19 cellular contexts compared by ENCODE assay signal in the genomic region with DNA sequence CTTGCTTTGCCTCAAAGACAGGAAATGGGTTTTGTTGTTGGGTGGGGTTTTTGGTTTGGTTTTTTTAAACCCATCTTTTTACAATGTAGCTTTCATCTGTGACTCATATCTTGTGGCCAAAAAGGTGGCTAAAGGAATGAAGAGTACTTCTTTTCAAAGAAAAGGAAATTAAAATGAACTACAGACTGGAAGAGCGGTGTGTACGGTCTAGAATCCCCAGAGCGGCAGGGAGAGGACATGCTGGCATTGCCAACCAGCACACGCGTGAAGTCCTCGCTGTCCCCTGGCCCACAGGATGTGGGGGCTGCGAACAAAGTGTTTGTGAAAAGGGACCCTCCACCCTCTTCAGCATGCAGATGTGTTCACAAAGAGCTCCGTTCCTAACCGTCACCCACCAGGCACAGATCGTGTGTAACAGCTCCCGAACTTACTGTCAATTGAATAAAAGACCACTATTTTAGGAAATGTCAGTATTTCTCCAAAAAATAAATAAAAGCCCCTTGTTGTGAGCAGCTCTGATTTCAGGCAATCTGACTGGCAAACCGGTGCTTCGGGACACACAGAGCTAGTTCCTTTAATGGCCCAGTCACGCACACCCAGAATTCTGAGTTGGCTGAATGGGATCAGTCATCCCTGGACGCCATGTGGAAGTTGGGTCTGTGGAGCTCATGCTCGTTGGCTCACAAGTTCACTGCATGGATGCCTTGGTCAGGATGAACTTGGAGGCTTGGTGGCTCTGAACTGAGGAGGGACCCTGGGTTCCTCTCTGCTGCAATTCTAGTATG.
DNase-seq lines count a peak whose midpoint lies in the region; ATAC-seq and FAIRE-seq lines count a peak whose summit lies in the region.
"Had no signal": no experiment of that assay in that cellular context is flagged by ENCODE, and none has a peak within 500 bp of the region (broad histone marks: within the 10 kb centered on the region; RNA-seq: fewer than 3 reads in every experiment).

No MANE protein-coding gene starts in this region.

- H3K27me3 ChIP-seq in SJCRH30, result peaks cover 19% of the 10 kb centered on the region
- H3K27me3 ChIP-seq: uterus had no signal

- H3K36me3 ChIP-seq in SJCRH30, result no peaks in the 10 kb centered on the region
- H3K36me3 ChIP-seq: gastroesophageal sphincter, uterus had no signal

- no peak for FAIRE-seq in RCC 7860 (lab: Jason Lieb, UNC)
- FAIRE-seq: bronchial epithelial cell had no signal

- peak; percentile 78 to 87 (median 86) for ATAC-seq in T-cell (replicated peaks in 1 of 4)
- peak; percentile 74 for ATAC-seq in activated naive CD8-positive, alpha-beta T cell treated with anti-CD3 and anti-CD28 coated beads, Interleukin-2, amount 10 ng/mL, durations not matched to agents 7 days and 5 days (ENCODE audit: low read depth)
- no peak for ATAC-seq in GM21717 (IDR thresholded peaks at IDR 0.05; ENCODE audit: unreplicated experiment)
- ATAC-seq: gastroesophageal sphincter, left lobe of liver, mucosa of descending colon, right cardiac atrium had no signal

- H3K27ac ChIP-seq in SJCRH30, result no peak overlapping the region
- H3K27ac ChIP-seq: gastroesophageal sphincter, uterus had no signal

- no peak overlapping the region for H3K4me3 ChIP-seq in SJCRH30
- H3K4me3 ChIP-seq: gastroesophageal sphincter, mucosa of descending colon, uterus had no signal

- H3K27ac Mint-ChIP-seq in T-cell, result no peak overlapping the region
- H3K27ac Mint-ChIP-seq in activated naive CD8-positive, alpha-beta T cell treated with anti-CD3 and anti-CD28 coated beads, Interleukin-2, amount 10 ng/mL, durations not matched to agents 7 days and 5 days, result peak overlapping the region; percentile 84
- H3K27ac Mint-ChIP-seq in stimulated activated naive CD8-positive, alpha-beta T cell treated with anti-CD3 and anti-CD28 coated beads, Interleukin-15, Interleukin-2, amounts not matched to agents 100 ng/mL and 50 ng/mL, for 24 hours, result peak overlapping the region; percentile 59

- H3K36me3 Mint-ChIP-seq in T-cell, result no peaks in the 10 kb centered on the region
- no peaks in the 10 kb centered on the region for H3K36me3 Mint-ChIP-seq in activated naive CD8-positive, alpha-beta T cell treated with anti-CD3 and anti-CD28 coated beads, Interleukin-2, amount 10 ng/mL, durations not matched to agents 7 days and 5 days
- no peaks in the 10 kb centered on the region for H3K36me3 Mint-ChIP-seq in stimulated activated naive CD8-positive, alpha-beta T cell treated with anti-CD3 and anti-CD28 coated beads, Interleukin-15, Interleukin-2, amounts not matched to agents 100 ng/mL and 50 ng/mL, for 24 hours (ENCODE audit: low read depth)
- H3K36me3 Mint-ChIP-seq: IgD-negative memory B cell had no signal

- DNase-seq in activated T-cell treated with anti-CD3 and anti-CD28 coated beads, Interleukin-2, amount 50 U/mL, for 1 hour, result peak; percentile 34
- no peak for DNase-seq in activated T-cell treated with anti-CD3 and anti-CD28 coated beads for 4 hours
- DNase-seq in T-cell, result peak in 12 of 34 experiments; percentile 3 to 32 (median 10)
- DNase-seq in activated naive CD8-positive, alpha-beta T cell treated with anti-CD3 and anti-CD28 coated beads, Interleukin-2, amount 10 ng/mL, durations not matched to agents 7 days and 5 days, result peak; percentile 44
- no peak for DNase-seq in RCC 7860 (ENCODE audit: low spot score)
- no peak for DNase-seq in SJCRH30
- DNase-seq: ACHN, mucosa of descending colon, NCI-H2029 treated with DMSO at 0.1 percent for 48 hours, NCI-H510A, nucleus accumbens, right cardiac atrium, uterus had no signal

- no peaks in the 10 kb centered on the region for H3K4me1 ChIP-seq in SJCRH30
- H3K4me1 ChIP-seq: gastroesophageal sphincter, uterus had no signal

- no peaks in the 10 kb centered on the region for H3K9me3 Mint-ChIP-seq in T-cell
- no peaks in the 10 kb centered on the region for H3K9me3 Mint-ChIP-seq in activated naive CD8-positive, alpha-beta T cell treated with anti-CD3 and anti-CD28 coated beads, Interleukin-2, amount 10 ng/mL, durations not matched to agents 7 days and 5 days
- H3K9me3 Mint-ChIP-seq in stimulated activated naive CD8-positive, alpha-beta T cell treated with anti-CD3 and anti-CD28 coated beads, Interleukin-15, Interleukin-2, amounts not matched to agents 100 ng/mL and 50 ng/mL, for 24 hours, result no peaks in the 10 kb centered on the region
- H3K9me3 Mint-ChIP-seq: IgD-negative memory B cell had no signal

- H3K4me1 Mint-ChIP-seq in T-cell, result peaks cover 18 to 22% (median 22%) of the 10 kb centered on the region in 3 donors
- H3K4me1 Mint-ChIP-seq in activated naive CD8-positive, alpha-beta T cell treated with anti-CD3 and anti-CD28 coated beads, Interleukin-2, amount 10 ng/mL, durations not matched to agents 7 days and 5 days, result peaks cover 27% of the 10 kb centered on the region
- no peaks in the 10 kb centered on the region for H3K4me1 Mint-ChIP-seq in stimulated activated naive CD8-positive, alpha-beta T cell treated with anti-CD3 and anti-CD28 coated beads, Interleukin-15, Interleukin-2, amounts not matched to agents 100 ng/mL and 50 ng/mL, for 24 hours (ENCODE audit: low read depth)
- H3K4me1 Mint-ChIP-seq: IgD-negative memory B cell had no signal

- POLR2A ChIA-PET in T-cell (lab: Charles Lee), result no interaction called here
- POLR2A ChIA-PET in activated naive CD8-positive, alpha-beta T cell treated with anti-CD3 and anti-CD28 coated beads, Interleukin-2, amount 10 ng/mL, durations not matched to agents 7 days and 5 days (lab: Charles Lee), result interaction anchor here (0.5 to 1.3 kb wide), 2 partner anchors 21 to 1512 kb away, joined by 3 to 4 read pairs; no protein-coding TSS in a partner anchor

- no peaks in the 10 kb centered on the region for H3K9me3 ChIP-seq in SJCRH30 (replicated peaks)
- H3K9me3 ChIP-seq: gastroesophageal sphincter, mucosa of descending colon, uterus had no signal

- peaks cover 0 to 4% of the 10 kb centered on the region in 2 donors for H3K27me3 Mint-ChIP-seq in T-cell
- peaks cover 17% of the 10 kb centered on the region for H3K27me3 Mint-ChIP-seq in activated naive CD8-positive, alpha-beta T cell treated with anti-CD3 and anti-CD28 coated beads, Interleukin-2, amount 10 ng/mL, durations not matched to agents 7 days and 5 days
- H3K27me3 Mint-ChIP-seq in stimulated activated naive CD8-positive, alpha-beta T cell treated with anti-CD3 and anti-CD28 coated beads, Interleukin-15, Interleukin-2, amounts not matched to agents 100 ng/mL and 50 ng/mL, for 24 hours, result no peaks in the 10 kb centered on the region

- peak overlapping the region in 2 of 3 donors; percentile 67 to 77 for H3K4me3 Mint-ChIP-seq in T-cell
- H3K4me3 Mint-ChIP-seq in activated naive CD8-positive, alpha-beta T cell treated with anti-CD3 and anti-CD28 coated beads, Interleukin-2, amount 10 ng/mL, durations not matched to agents 7 days and 5 days, result peak overlapping the region; percentile 74
- peak overlapping the region; percentile 71 for H3K4me3 Mint-ChIP-seq in stimulated activated naive CD8-positive, alpha-beta T cell treated with anti-CD3 and anti-CD28 coated beads, Interleukin-15, Interleukin-2, amounts not matched to agents 100 ng/mL and 50 ng/mL, for 24 hours

- CTCF ChIA-PET in T-cell (lab: Charles Lee), result no interaction called here

Comparison
In these comparisons a context has a peak if more than half of its experiments do, and no peak if none do; other contexts are left out.
1. DNase-seq: peak in activated T-cell treated with anti-CD3 and anti-CD28 coated beads, Interleukin-2, amount 50 U/mL, for 1 hour (single experiment) and activated naive CD8-positive, alpha-beta T cell treated with anti-CD3 and anti-CD28 coated beads, Interleukin-2, amount 10 ng/mL, durations not matched to agents 7 days and 5 days (single experiment); none in activated T-cell treated with anti-CD3 and anti-CD28 coated beads for 4 hours (single experiment), RCC 7860 (single experiment) and SJCRH30 (0 of 2).
2. H3K27ac Mint-ChIP-seq: peak in activated naive CD8-positive, alpha-beta T cell treated with anti-CD3 and anti-CD28 coated beads, Interleukin-2, amount 10 ng/mL, durations not matched to agents 7 days and 5 days (single experiment) and stimulated activated naive CD8-positive, alpha-beta T cell treated with anti-CD3 and anti-CD28 coated beads, Interleukin-15, Interleukin-2, amounts not matched to agents 100 ng/mL and 50 ng/mL, for 24 hours (single experiment); none in T-cell (0 of 2).
3. Peak in every context shown above with its lines, with median percentiles within 50 percentile points of each other: H3K4me3 Mint-ChIP-seq.